In genomic region chr19:6476896-6477431, GRCh38 we compare ENCODE assay signal across 14 cellular contexts. TPM values are rescaled to one million over a fixed set of nuclear protein-coding genes. Genes with fewer than 3 reads are reported as not detected.
DNase-seq lines count a peak whose midpoint lies in the region; ATAC-seq, FAIRE-seq and TF ChIP-seq lines count a peak whose summit lies in the region.
"Had no signal": no experiment of that assay in that cellular context is flagged by ENCODE, and none has a peak within 500 bp of the region (broad histone marks: within the 10 kb centered on the region; RNA-seq: fewer than 3 reads in every experiment).

No MANE protein-coding gene starts in this region.

- ATAC-seq in GM23338 = peak; percentile 4
- no peak for ATAC-seq in HG03025 (IDR thresholded peaks at IDR 0.05; ENCODE audit: low FRiP score, unreplicated experiment)

- H3K9me3 Mint-ChIP-seq in GM23338 = no peaks in the 10 kb centered on the region; the same call in 2 of the 3 replicates
- H3K9me3 Mint-ChIP-seq: stimulated activated memory B cell treated with anti-CD40 and anti-IgM and Interleukin-4, amounts not matched to agents 10 μg/mL and 1 μg/mL and 100 μg/mL, for 72 hours had no signal

- DNase-seq in GM23338 (ENCODE audit: low spot score) = no peak
- DNase-seq in bronchial epithelial cell (ENCODE audit: low read depth) = no peak
- DNase-seq in keratinocyte (ENCODE audit: low read depth, low spot score) = no peak
- DNase-seq in NOMO-1 treated with DMSO at 0.1 percent for 48 hours (lab: John Stamatoyannopoulos, UW; ENCODE audit: unreplicated experiment) = no peak
- no peak for DNase-seq in substantia nigra (lab: John Stamatoyannopoulos, UW)
- DNase-seq in activated CD4-positive, alpha-beta T cell treated with anti-CD3 and anti-CD28 coated beads, Interleukin-2, amount 50 U/mL, for 48 hours = no peak
- DNase-seq: NCI-H1436, NCI-H446 treated with DMSO at 0.1 percent for 48 hours, PC-9 had no signal

- FAIRE-seq in bronchial epithelial cell (lab: Jason Lieb, UNC) (no peak), keratinocyte (lab: Jason Lieb, UNC) (no peak)

- H3K4me3 Mint-ChIP-seq in GM23338 = peak overlapping the region; percentile 85
- H3K4me3 Mint-ChIP-seq: stimulated activated memory B cell treated with anti-CD40 and anti-IgM and Interleukin-4, amounts not matched to agents 10 μg/mL and 1 μg/mL and 100 μg/mL, for 72 hours had no signal

- H3K27me3 ChIP-seq in GM23338 (ENCODE audit: insufficient read depth) = peaks cover 14% of the 10 kb centered on the region
- H3K27me3 ChIP-seq in bronchial epithelial cell (ENCODE audit: control insufficient read depth, insufficient read depth, low read length) = peaks cover 11% of the 10 kb centered on the region
- H3K27me3 ChIP-seq in keratinocyte (ENCODE audit: control insufficient read depth, extremely low read depth, insufficient read depth, low read length) = peaks cover 12% of the 10 kb centered on the region
- no peaks in the 10 kb centered on the region for H3K27me3 ChIP-seq in parathyroid adenoma (ENCODE audit: control insufficient read depth, insufficient read depth, low read length)
- H3K27me3 ChIP-seq: BLaER1 had no signal

- H3K36me3 ChIP-seq in GM23338 (ENCODE audit: insufficient read depth) (no peaks in the 10 kb centered on the region), bronchial epithelial cell (ENCODE audit: control insufficient read depth, insufficient read depth, low read length) (no peaks in the 10 kb centered on the region), keratinocyte (ENCODE audit: control insufficient read depth in 2 of 2, extremely low read depth in 1 of 2, insufficient read depth in 2 of 2, low read length in 2 of 2) (no peaks in the 10 kb centered on the region), parathyroid adenoma (ENCODE audit: control insufficient read depth, insufficient read depth, low read length) (no peaks in the 10 kb centered on the region)

- H3K9ac ChIP-seq in keratinocyte (ENCODE audit: control insufficient read depth, extremely low read depth, insufficient read depth, low read length) = no peak overlapping the region
- H3K9ac ChIP-seq in parathyroid adenoma = no peak overlapping the region
- H3K9ac ChIP-seq: BLaER1 had no signal

- H3K27ac ChIP-seq in GM23338 (ENCODE audit: low read depth) (no peak overlapping the region), keratinocyte (ENCODE audit: control insufficient read depth, insufficient read depth, low read length) (no peak overlapping the region), parathyroid adenoma (no peak overlapping the region), substantia nigra (ENCODE audit: low read depth, low read length, poor library complexity, severe bottlenecking) (no peak overlapping the region)
- H3K27ac ChIP-seq: BLaER1, PC-9 had no signal

- H3K4me3 ChIP-seq in GM23338 (peak overlapping the region; percentile 56), bronchial epithelial cell (ENCODE audit: low read depth, low read length) (peak overlapping the region; percentile 1), keratinocyte (ENCODE audit: control insufficient read depth in 2 of 3, extremely low read depth in 1 of 3, insufficient read depth in 2 of 3, low read depth in 1 of 3, low read length in 3 of 3) (peak overlapping the region in 2 of 3 experiments; percentile 17 to 40), parathyroid adenoma (ENCODE audit: low read depth, low read length) (no peak overlapping the region)
- H3K4me3 ChIP-seq: BLaER1 had no signal

- peaks cover 8% of the 10 kb centered on the region for H3K27me3 Mint-ChIP-seq in GM23338 (ENCODE audit: insufficient read depth, low read depth, poor library complexity)
- H3K27me3 Mint-ChIP-seq: stimulated activated memory B cell treated with anti-CD40 and anti-IgM and Interleukin-4, amounts not matched to agents 10 μg/mL and 1 μg/mL and 100 μg/mL, for 72 hours had no signal

- H2AFZ ChIP-seq in GM23338 (peak overlapping the region; percentile 82), keratinocyte (ENCODE audit: control insufficient read depth, low read length) (no peak overlapping the region), parathyroid adenoma (no peak overlapping the region)
- H2AFZ ChIP-seq: PC-9 had no signal

- no peaks in the 10 kb centered on the region for H3K36me3 Mint-ChIP-seq in GM23338 (ENCODE audit: low read depth)

- no peaks in the 10 kb centered on the region for H3F3A ChIP-seq in GM23338 (replicated peaks; ENCODE audit: low read depth)

- H3K4me2 ChIP-seq in GM23338 = peak overlapping the region; percentile 93
- H3K4me2 ChIP-seq in keratinocyte (ENCODE audit: control insufficient read depth, extremely low read depth, insufficient read depth, low read depth, low read length) = peak overlapping the region; percentile 75
- peak overlapping the region; percentile 59 for H3K4me2 ChIP-seq in parathyroid adenoma (ENCODE audit: low read length)
- H3K4me2 ChIP-seq: BLaER1 had no signal

- H3K79me2 ChIP-seq in GM23338 (replicated peaks; ENCODE audit: insufficient read depth) (no peaks in the 10 kb centered on the region), keratinocyte (ENCODE audit: control insufficient read depth, insufficient read depth, low read length) (no peaks in the 10 kb centered on the region), parathyroid adenoma (no peaks in the 10 kb centered on the region)

- H3K4me1 ChIP-seq in GM23338 (ENCODE audit: insufficient read depth) = peaks cover 7% of the 10 kb centered on the region
- H3K4me1 ChIP-seq in keratinocyte (ENCODE audit: control insufficient read depth, extremely low read depth, insufficient read depth, low read length) = peaks cover 5% of the 10 kb centered on the region
- H3K4me1 ChIP-seq in parathyroid adenoma = no peaks in the 10 kb centered on the region

- no peaks in the 10 kb centered on the region for H3K9me1 ChIP-seq in keratinocyte (ENCODE audit: control insufficient read depth, extremely low read depth, insufficient read depth, low read length)

- H3K4me1 Mint-ChIP-seq in GM23338 = peaks cover 11% of the 10 kb centered on the region; the same call in 2 of the 3 replicates

- no peaks in the 10 kb centered on the region for H3K9me2 ChIP-seq in GM23338 (ENCODE audit: insufficient read depth)

- TF ChIP-seq CTCF in GM23338 (conservative IDR thresholded peaks at IDR 0.05; ENCODE audit: low read depth in 2 of 2) (no peak), bronchial epithelial cell (IDR thresholded peaks at IDR 0.05; ENCODE audit: insufficient read depth, low read length, severe bottlenecking) (no peak), keratinocyte (optimal IDR thresholded peaks at IDR 0.05 in 1 of 3, IDR thresholded peaks at IDR 0.05 in 1 of 3, conservative IDR thresholded peaks at IDR 0.05 in 1 of 3; ENCODE audit: extremely low read depth in 1 of 3, insufficient read depth in 2 of 3, low read length in 3 of 3) (no peak), parathyroid adenoma (IDR thresholded peaks at IDR 0.05) (no peak)

- dilution Hi-C loops in keratinocyte (cut with MboI; ENCODE audit: extremely low pct_ligation_motif_present, low sequenced_read_pairs) = no loop called here

- no peaks in the 10 kb centered on the region for H3K9me3 ChIP-seq in keratinocyte (ENCODE audit: control insufficient read depth, low read depth, low read length)
- no peaks in the 10 kb centered on the region for H3K9me3 ChIP-seq in parathyroid adenoma (ENCODE audit: control insufficient read depth, low read length)

- no peak overlapping the region for H3K27ac Mint-ChIP-seq in GM23338
- H3K27ac Mint-ChIP-seq: stimulated activated memory B cell treated with anti-CD40 and anti-IgM and Interleukin-4, amounts not matched to agents 10 μg/mL and 1 μg/mL and 100 μg/mL, for 72 hours had no signal

- H4K20me1 ChIP-seq in GM23338 (replicated peaks; ENCODE audit: insufficient read depth) (no peaks in the 10 kb centered on the region), keratinocyte (ENCODE audit: control insufficient read depth, extremely low read depth, insufficient read depth, low read length) (no peaks in the 10 kb centered on the region)
- H4K20me1 ChIP-seq: BLaER1 had no signal

RNA-seq across cellular contexts. Expression of gene DENND1C, which starts 4.6 kb away (rescaled TPM):
- 2.8 and 3.1 TPM in 2 replicates for total RNA-seq in GM23338 (2014; rRNA removed; shearing (Covaris generic))
- 6.1 and 6.3 TPM in 2 replicates for polyA plus RNA-seq in GM23338 (2016; fragmentation: Nextera tagmentation; extraction: Ambion mirVana)
- under 0.01 TPM in 1 of 2 replicates, not detected in the other for total RNA-seq in bronchial epithelial cell
- 0.09 to 0.13 TPM in 2 of 3 replicates, not detected in the other for polyA plus RNA-seq in keratinocyte
- polyA plus RNA-seq in keratinocyte (2011; ENCODE audit: low read depth) = not detected
- 0.06 and 0.09 TPM in 2 replicates for polyA plus RNA-seq in keratinocyte (2011; cell fraction: cytosol; rRNA removed)
- polyA plus RNA-seq in keratinocyte (2011; cell fraction: nucleus; rRNA removed) = 0.05 and 0.10 TPM in 2 replicates
- polyA plus RNA-seq in keratinocyte (2012; ENCODE audit: low replicate concordance) = 7.1 and 26.3 TPM in 2 replicates
- not detected in 3 replicates for polyA minus RNA-seq in keratinocyte
- not detected for polyA minus RNA-seq in keratinocyte (2011; cell fraction: cytosol; rRNA and poly(A)+ RNA removed)
- polyA minus RNA-seq in keratinocyte (2011; cell fraction: nucleus; rRNA and poly(A)+ RNA removed) = not detected in 2 replicates
- total RNA-seq: PC-9 had no signal

RNA-seq across cellular contexts. Expression of gene CRB3, which starts 12.9 kb away (rescaled TPM):
- total RNA-seq in GM23338 (2014; rRNA removed; shearing (Covaris generic)) = 32.2 and 44.4 TPM in 2 replicates
- polyA plus RNA-seq in GM23338 (2016; fragmentation: Nextera tagmentation; extraction: Ambion mirVana) (11.8 and 16.6 TPM in 2 replicates), keratinocyte (5.5 to 11.9 TPM (median 6.1 TPM) in 3 replicates)
- total RNA-seq in bronchial epithelial cell = 49.5 and 90.9 TPM in 2 replicates
- 10.4 TPM for polyA plus RNA-seq in keratinocyte (2011; ENCODE audit: low read depth)
- polyA plus RNA-seq in keratinocyte (2011; cell fraction: cytosol; rRNA removed) = 5.8 and 15.3 TPM in 2 replicates
- 6.8 and 8.7 TPM in 2 replicates for polyA plus RNA-seq in keratinocyte (2011; cell fraction: nucleus; rRNA removed)
- 12.2 and 39.9 TPM in 2 replicates for polyA plus RNA-seq in keratinocyte (2012; ENCODE audit: low replicate concordance)
- polyA minus RNA-seq in keratinocyte = 1.8 to 8.9 TPM (median 6.4 TPM) in 3 replicates
- polyA minus RNA-seq in keratinocyte (2011; cell fraction: cytosol; rRNA and poly(A)+ RNA removed) = 13.2 TPM
- 5.7 and 7.7 TPM in 2 replicates for polyA minus RNA-seq in keratinocyte (2011; cell fraction: nucleus; rRNA and poly(A)+ RNA removed)
- polyA plus RNA-seq: K562 had no signal

RNA-seq across cellular contexts. Expression of gene SLC25A23, which starts 17.4 kb away (rescaled TPM):
- total RNA-seq in GM23338 (2014; rRNA removed; shearing (Covaris generic)) = 90.5 and 96.4 TPM in 2 replicates
- polyA plus RNA-seq in GM23338 (2016; fragmentation: Nextera tagmentation; extraction: Ambion mirVana) (25.1 and 25.7 TPM in 2 replicates), keratinocyte (6.4 to 7.7 TPM (median 6.9 TPM) in 3 replicates)
- total RNA-seq in bronchial epithelial cell = 18.1 and 36.9 TPM in 2 replicates
- polyA plus RNA-seq in keratinocyte (2011; ENCODE audit: low read depth) = 30.3 TPM
- polyA plus RNA-seq in keratinocyte (2011; cell fraction: cytosol; rRNA removed) = 8.0 and 12.2 TPM in 2 replicates
- 7.0 and 9.0 TPM in 2 replicates for polyA plus RNA-seq in keratinocyte (2011; cell fraction: nucleus; rRNA removed)
- polyA plus RNA-seq in keratinocyte (2012; ENCODE audit: low replicate concordance) = 29.0 and 38.5 TPM in 2 replicates
- polyA minus RNA-seq in keratinocyte = 6.6 to 43.3 TPM (median 13.9 TPM) in 3 replicates
- 28.0 TPM for polyA minus RNA-seq in keratinocyte (2011; cell fraction: cytosol; rRNA and poly(A)+ RNA removed)
- 5.1 and 7.1 TPM in 2 replicates for polyA minus RNA-seq in keratinocyte (2011; cell fraction: nucleus; rRNA and poly(A)+ RNA removed)

RNA-seq across cellular contexts. Expression of gene TUBB4A, which starts 25.1 kb away (rescaled TPM):
- 31.1 and 41.7 TPM in 2 replicates for total RNA-seq in GM23338 (2014; rRNA removed; shearing (Covaris generic))
- polyA plus RNA-seq in GM23338 (2016; fragmentation: Nextera tagmentation; extraction: Ambion mirVana) = 32.9 and 34.6 TPM in 2 replicates
- not detected in 2 replicates for total RNA-seq in bronchial epithelial cell
- polyA plus RNA-seq in keratinocyte = not detected in 3 replicates
- not detected for polyA plus RNA-seq in keratinocyte (2011; ENCODE audit: low read depth)
- polyA plus RNA-seq in keratinocyte (2011; cell fraction: cytosol; rRNA removed) = not detected in 2 replicates
- not detected in 2 replicates for polyA plus RNA-seq in keratinocyte (2011; cell fraction: nucleus; rRNA removed)
- polyA plus RNA-seq in keratinocyte (2012; ENCODE audit: low replicate concordance) = not detected in 2 replicates
- not detected in 3 replicates for polyA minus RNA-seq in keratinocyte
- polyA minus RNA-seq in keratinocyte (2011; cell fraction: cytosol; rRNA and poly(A)+ RNA removed) = not detected
- polyA minus RNA-seq in keratinocyte (2011; cell fraction: nucleus; rRNA and poly(A)+ RNA removed) = not detected in 2 replicates
- total RNA-seq: PC-9 had no signal

RNA-seq across cellular contexts. Expression of gene SLC25A41, which starts 43.4 kb away (rescaled TPM):
- 0.35 TPM in 1 of 2 replicates, not detected in the other for total RNA-seq in GM23338 (2014; rRNA removed; shearing (Covaris generic))
- polyA plus RNA-seq in GM23338 (2016; fragmentation: Nextera tagmentation; extraction: Ambion mirVana) (0.23 and 0.24 TPM in 2 replicates), keratinocyte (0.09 TPM in 1 of 3 replicates, not detected in the others)
- total RNA-seq in bronchial epithelial cell = not detected in 2 replicates
- not detected for polyA plus RNA-seq in keratinocyte (2011; ENCODE audit: low read depth)
- not detected in 2 replicates for polyA plus RNA-seq in keratinocyte (2011; cell fraction: cytosol; rRNA removed)
- 0.09 TPM in 1 of 2 replicates, not detected in the other for polyA plus RNA-seq in keratinocyte (2011; cell fraction: nucleus; rRNA removed)
- 0.08 and 0.11 TPM in 2 replicates for polyA plus RNA-seq in keratinocyte (2012; ENCODE audit: low replicate concordance)
- polyA minus RNA-seq in keratinocyte = not detected in 3 replicates
- not detected for polyA minus RNA-seq in keratinocyte (2011; cell fraction: cytosol; rRNA and poly(A)+ RNA removed)
- polyA minus RNA-seq in keratinocyte (2011; cell fraction: nucleus; rRNA and poly(A)+ RNA removed) = not detected in 2 replicates
- total RNA-seq: PC-9 had no signal
